Comparison of ENCODE assay signal across 28 cellular contexts in genomic region chr7:1651897-1652296, GRCh38.
"Had no signal": no experiment of that assay in that cellular context is flagged by ENCODE, and none has a peak within 500 bp of the region (broad histone marks: within the 10 kb centered on the region; RNA-seq: fewer than 3 reads in every experiment).

No MANE protein-coding gene starts in this region.

- H3K4me1 Mint-ChIP-seq: natural killer cell had no signal

- H3K9ac ChIP-seq: neural progenitor cell had no signal

- H3K27ac ChIP-seq: hepatocyte, left ventricle myocardium inferior, neural progenitor cell, neutrophil, ovary, right atrium auricular region, skin epidermis, stomach, testis, thyroid gland, transverse colon, upper lobe of left lung had no signal

- H2AFZ ChIP-seq: hepatocyte, neural progenitor cell had no signal

- H3K27me3 ChIP-seq: hepatocyte, ovary, right atrium auricular region, testis, thyroid gland had no signal

- H3K36me3 Mint-ChIP-seq: mesothelial cell of epicardium; naive B cell; natural killer cell; neural progenitor cell; stimulated activated naive B cell treated with anti-CD40 and anti-IgM and Interleukin-4, amounts not matched to agents 10 μg/mL and 1 μg/mL and 100 μg/mL, for 72 hours had no signal

- H3K27ac Mint-ChIP-seq: mesothelial cell of epicardium; natural killer cell; nephron progenitor cell; neural progenitor cell; progenitor cell of endocrine pancreas; stimulated activated naive B cell treated with anti-CD40 and anti-IgM and Interleukin-4, amounts not matched to agents 10 μg/mL and 1 μg/mL and 100 μg/mL, for 72 hours had no signal

- H3K4me3 ChIP-seq: hepatocyte, left ventricle myocardium inferior, lung, neural progenitor cell, ovary, right atrium auricular region, skin epidermis, stomach, testis, thyroid gland, transverse colon, upper lobe of left lung had no signal

- H3K36me3 ChIP-seq: left ventricle myocardium inferior, neural progenitor cell, neutrophil, ovary, right atrium auricular region, stomach, thyroid gland, transverse colon, upper lobe of left lung had no signal

- DNase-seq: islet precursor cell; mesendoderm; naive B cell; natural killer cell; nephron progenitor cell; occipital lobe; stimulated activated CD4-positive, alpha-beta T cell treated with anti-CD3 and anti-CD28 coated beads, Interleukin-12 subunit alpha, Interleukin-12 subunit beta, amount 100 ng/mL, for 4 hours; stimulated activated CD4-positive, alpha-beta T cell treated with anti-CD3 and anti-CD28 coated beads, Interleukin-15, amount 100 ng/mL, for 24 hours; stimulated activated CD4-positive, alpha-beta T cell treated with anti-CD3 and anti-CD28 coated beads, Interleukin-2, amount 100 ng/mL, for 24 hours; stimulated activated CD4-positive, alpha-beta T cell treated with anti-CD3 and anti-CD28 coated beads, Interleukin-4, amount 100 ng/mL, for 1 hour; stimulated activated naive B cell treated with anti-CD40 and anti-IgM and Interleukin-4, amounts not matched to agents 10 μg/mL and 1 μg/mL and 100 μg/mL, for 72 hours; stimulated activated naive CD8-positive, alpha-beta T cell treated with anti-CD3 and anti-CD28 coated beads, Interleukin-15, Interleukin-2, amounts not matched to agents 100 U/mL and 50 U/mL, for 24 hours; stomach; testis; thyroid gland; transverse colon; upper lobe of left lung had no signal

- H3K4me1 ChIP-seq: neural progenitor cell, thyroid gland, transverse colon had no signal

- ATAC-seq: natural killer cell; sciatic nerve; stimulated activated naive B cell treated with anti-CD40 and anti-IgM and Interleukin-4, amounts not matched to agents 10 μg/mL and 1 μg/mL and 100 μg/mL, for 72 hours; stimulated activated naive CD8-positive, alpha-beta T cell treated with anti-CD3 and anti-CD28 coated beads, Interleukin-15, Interleukin-2, amounts not matched to agents 100 U/mL and 50 U/mL, for 24 hours had no signal

- H3K79me2 ChIP-seq: hepatocyte had no signal

- H3K9me3 Mint-ChIP-seq: mesothelial cell of epicardium; natural killer cell; nephron progenitor cell; neural progenitor cell; stimulated activated naive B cell treated with anti-CD40 and anti-IgM and Interleukin-4, amounts not matched to agents 10 μg/mL and 1 μg/mL and 100 μg/mL, for 72 hours had no signal

- H3K4me3 Mint-ChIP-seq: mesothelial cell of epicardium; naive B cell; natural killer cell; nephron progenitor cell; neural progenitor cell; stimulated activated naive B cell treated with anti-CD40 and anti-IgM and Interleukin-4, amounts not matched to agents 10 μg/mL and 1 μg/mL and 100 μg/mL, for 72 hours had no signal

- H3K9me3 ChIP-seq: left ventricle myocardium inferior, neutrophil, ovary, right atrium auricular region, stomach, testis, thyroid gland, transverse colon, upper lobe of left lung had no signal

- H3K4me2 ChIP-seq: hepatocyte, neural progenitor cell had no signal
